ENCODE assay signal across 1 cellular context in genomic region chr4:2811830-2812599, GRCh38.
A peak's percentile ranks its signal among the peaks of the same experiment; 100 is the strongest.
TF ChIP-seq lines count a peak whose summit lies in the region.

No MANE protein-coding gene starts in this region.

TF ChIP-seq in GM12878, 131 proteins besides CTCF, POLR2A, EP300 and RAD21 (continued from another document and continues in another):
- TF ChIP-seq MAX (IDR thresholded peaks at IDR 0.05; ENCODE audit: low read depth, low read length) (0 out of 2 replicates have a peak, but pooled peaks have one; percentile 25), ASH2L (IDR thresholded peaks at IDR 0.05; ENCODE audit: borderline replicate concordance, low read depth) (no peak), FOXK2 (IDR thresholded peaks at IDR 0.05) (no peak), RELA (IDR thresholded peaks at IDR 0.05; ENCODE audit: borderline replicate concordance, partially characterized antibody) (no peak), SIN3A (IDR thresholded peaks at IDR 0.05; ENCODE audit: low read depth, low read length) (0 out of 2 replicates have a peak, but pooled peaks have one; percentile 34), ZNF207 (IDR thresholded peaks at IDR 0.05; ENCODE audit: borderline replicate concordance) (no peak), TARDBP (IDR thresholded peaks at IDR 0.05; ENCODE audit: borderline replicate concordance) (0 out of 2 replicates have a peak, but pooled peaks have one; percentile 19), ZNF217 (IDR thresholded peaks at IDR 0.05) (no peak), HCFC1 (IDR thresholded peaks at IDR 0.05; ENCODE audit: low read length) (no peak), JUNB (IDR thresholded peaks at IDR 0.05) (no peak), BACH1 (IDR thresholded peaks at IDR 0.05; ENCODE audit: borderline replicate concordance) (peak; percentile 66; the same call in 1 of the 2 replicates), TCF7 (IDR thresholded peaks at IDR 0.05; ENCODE audit: borderline replicate concordance) (no peak), HDAC2 (IDR thresholded peaks at IDR 0.05) (no peak), PAX5 (IDR thresholded peaks at IDR 0.05; ENCODE audit: borderline replicate concordance, low read depth, low read length) (peak; percentile 75; the same call in 1 of the 2 replicates), HDAC6 (IDR thresholded peaks at IDR 0.05; ENCODE audit: unreplicated experiment) (no peak), ETV6 (conservative IDR thresholded peaks at IDR 0.05 in 1 of 2, IDR thresholded peaks at IDR 0.05 in 1 of 2; ENCODE audit: borderline replicate concordance in 1 of 2, low read depth in 1 of 2) (peak in 1 of 2 experiments; percentile 95; a peak in 2 of 4 replicates), NRF1 (conservative IDR thresholded peaks at IDR 0.05; ENCODE audit: low read depth, low read length) (no peak), MEF2A (IDR thresholded peaks at IDR 0.05; ENCODE audit: insufficient read depth, low read depth, low read length) (no peak), E2F8 (IDR thresholded peaks at IDR 0.05; ENCODE audit: low read depth, partially characterized antibody) (no peak), BCL3 (IDR thresholded peaks at IDR 0.05; ENCODE audit: borderline replicate concordance, insufficient read depth, low read depth, low read length, poor library complexity, severe bottlenecking) (no peak), EGR1 (IDR thresholded peaks at IDR 0.05; ENCODE audit: borderline replicate concordance in 1 of 2, low read depth in 2 of 2, low read length in 2 of 2) (peak in 1 of 2 experiments; percentile 49; a peak in 1 of 3 replicates), RUNX3 (IDR thresholded peaks at IDR 0.05; ENCODE audit: low read length) (peak; percentile 58), CHD2 (IDR thresholded peaks at IDR 0.05; ENCODE audit: borderline replicate concordance, low read depth, low read length) (no peak), KDM1A (IDR thresholded peaks at IDR 0.05; ENCODE audit: borderline replicate concordance) (no peak), ZNF687 (IDR thresholded peaks at IDR 0.05) (no peak; the same call in 1 of the 2 replicates), YBX1 (IDR thresholded peaks at IDR 0.05) (no peak), KAT2A (conservative IDR thresholded peaks at IDR 0.05; ENCODE audit: control insufficient read depth, low read depth, low read length) (no peak), SIX5 (IDR thresholded peaks at IDR 0.05; ENCODE audit: low read depth, low read length, severe bottlenecking) (no peak), ESRRA (IDR thresholded peaks at IDR 0.05; ENCODE audit: low read length) (no peak), TAF1 (IDR thresholded peaks at IDR 0.05; ENCODE audit: borderline replicate concordance, low read depth, low read length) (0 out of 2 replicates have a peak, but pooled peaks have one; percentile 64), CREB1 (IDR thresholded peaks at IDR 0.05; ENCODE audit: low read depth) (0 out of 2 replicates have a peak, but pooled peaks have one; percentile 9), STAT1 (conservative IDR thresholded peaks at IDR 0.05) (no peak), POU2F2 (IDR thresholded peaks at IDR 0.05; ENCODE audit: borderline replicate concordance, low read depth, low read length) (no peak), NR2C2 (IDR thresholded peaks at IDR 0.05; ENCODE audit: borderline replicate concordance, control insufficient read depth, insufficient read length, low read depth) (no peak)
- TF ChIP-seq, protein P1, sequence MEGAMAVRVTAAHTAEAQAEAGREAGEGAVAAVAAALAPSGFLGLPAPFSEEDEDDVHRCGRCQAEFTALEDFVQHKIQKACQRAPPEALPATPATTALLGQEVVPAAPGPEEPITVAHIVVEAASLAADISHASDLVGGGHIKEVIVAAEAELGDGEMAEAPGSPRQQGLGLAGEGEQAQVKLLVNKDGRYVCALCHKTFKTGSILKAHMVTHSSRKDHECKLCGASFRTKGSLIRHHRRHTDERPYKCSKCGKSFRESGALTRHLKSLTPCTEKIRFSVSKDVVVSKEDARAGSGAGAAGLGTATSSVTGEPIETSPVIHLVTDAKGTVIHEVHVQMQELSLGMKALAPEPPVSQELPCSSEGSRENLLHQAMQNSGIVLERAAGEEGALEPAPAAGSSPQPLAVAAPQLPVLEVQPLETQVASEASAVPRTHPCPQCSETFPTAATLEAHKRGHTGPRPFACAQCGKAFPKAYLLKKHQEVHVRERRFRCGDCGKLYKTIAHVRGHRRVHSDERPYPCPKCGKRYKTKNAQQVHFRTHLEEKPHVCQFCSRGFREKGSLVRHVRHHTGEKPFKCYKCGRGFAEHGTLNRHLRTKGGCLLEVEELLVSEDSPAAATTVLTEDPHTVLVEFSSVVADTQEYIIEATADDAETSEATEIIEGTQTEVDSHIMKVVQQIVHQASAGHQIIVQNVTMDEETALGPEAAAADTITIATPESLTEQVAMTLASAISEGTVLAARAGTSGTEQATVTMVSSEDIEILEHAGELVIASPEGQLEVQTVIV (IDR thresholded peaks at IDR 0.05; ENCODE audit: borderline replicate concordance, partially characterized antibody): peak; percentile 42
- TF ChIP-seq, protein P2, sequence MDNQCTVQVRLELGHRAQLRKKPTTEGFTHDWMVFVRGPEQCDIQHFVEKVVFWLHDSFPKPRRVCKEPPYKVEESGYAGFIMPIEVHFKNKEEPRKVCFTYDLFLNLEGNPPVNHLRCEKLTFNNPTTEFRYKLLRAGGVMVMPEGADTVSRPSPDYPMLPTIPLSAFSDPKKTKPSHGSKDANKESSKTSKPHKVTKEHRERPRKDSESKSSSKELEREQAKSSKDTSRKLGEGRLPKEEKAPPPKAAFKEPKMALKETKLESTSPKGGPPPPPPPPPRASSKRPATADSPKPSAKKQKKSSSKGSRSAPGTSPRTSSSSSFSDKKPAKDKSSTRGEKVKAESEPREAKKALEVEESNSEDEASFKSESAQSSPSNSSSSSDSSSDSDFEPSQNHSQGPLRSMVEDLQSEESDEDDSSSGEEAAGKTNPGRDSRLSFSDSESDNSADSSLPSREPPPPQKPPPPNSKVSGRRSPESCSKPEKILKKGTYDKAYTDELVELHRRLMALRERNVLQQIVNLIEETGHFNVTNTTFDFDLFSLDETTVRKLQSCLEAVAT (IDR thresholded peaks at IDR 0.05): no peak
- TF ChIP-seq, protein P3, sequence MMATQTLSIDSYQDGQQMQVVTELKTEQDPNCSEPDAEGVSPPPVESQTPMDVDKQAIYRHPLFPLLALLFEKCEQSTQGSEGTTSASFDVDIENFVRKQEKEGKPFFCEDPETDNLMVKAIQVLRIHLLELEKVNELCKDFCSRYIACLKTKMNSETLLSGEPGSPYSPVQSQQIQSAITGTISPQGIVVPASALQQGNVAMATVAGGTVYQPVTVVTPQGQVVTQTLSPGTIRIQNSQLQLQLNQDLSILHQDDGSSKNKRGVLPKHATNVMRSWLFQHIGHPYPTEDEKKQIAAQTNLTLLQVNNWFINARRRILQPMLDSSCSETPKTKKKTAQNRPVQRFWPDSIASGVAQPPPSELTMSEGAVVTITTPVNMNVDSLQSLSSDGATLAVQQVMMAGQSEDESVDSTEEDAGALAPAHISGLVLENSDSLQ (IDR thresholded peaks at IDR 0.05): 0 out of 2 replicates have a peak, but pooled peaks have one; percentile 18
- TF ChIP-seq, protein P4, sequence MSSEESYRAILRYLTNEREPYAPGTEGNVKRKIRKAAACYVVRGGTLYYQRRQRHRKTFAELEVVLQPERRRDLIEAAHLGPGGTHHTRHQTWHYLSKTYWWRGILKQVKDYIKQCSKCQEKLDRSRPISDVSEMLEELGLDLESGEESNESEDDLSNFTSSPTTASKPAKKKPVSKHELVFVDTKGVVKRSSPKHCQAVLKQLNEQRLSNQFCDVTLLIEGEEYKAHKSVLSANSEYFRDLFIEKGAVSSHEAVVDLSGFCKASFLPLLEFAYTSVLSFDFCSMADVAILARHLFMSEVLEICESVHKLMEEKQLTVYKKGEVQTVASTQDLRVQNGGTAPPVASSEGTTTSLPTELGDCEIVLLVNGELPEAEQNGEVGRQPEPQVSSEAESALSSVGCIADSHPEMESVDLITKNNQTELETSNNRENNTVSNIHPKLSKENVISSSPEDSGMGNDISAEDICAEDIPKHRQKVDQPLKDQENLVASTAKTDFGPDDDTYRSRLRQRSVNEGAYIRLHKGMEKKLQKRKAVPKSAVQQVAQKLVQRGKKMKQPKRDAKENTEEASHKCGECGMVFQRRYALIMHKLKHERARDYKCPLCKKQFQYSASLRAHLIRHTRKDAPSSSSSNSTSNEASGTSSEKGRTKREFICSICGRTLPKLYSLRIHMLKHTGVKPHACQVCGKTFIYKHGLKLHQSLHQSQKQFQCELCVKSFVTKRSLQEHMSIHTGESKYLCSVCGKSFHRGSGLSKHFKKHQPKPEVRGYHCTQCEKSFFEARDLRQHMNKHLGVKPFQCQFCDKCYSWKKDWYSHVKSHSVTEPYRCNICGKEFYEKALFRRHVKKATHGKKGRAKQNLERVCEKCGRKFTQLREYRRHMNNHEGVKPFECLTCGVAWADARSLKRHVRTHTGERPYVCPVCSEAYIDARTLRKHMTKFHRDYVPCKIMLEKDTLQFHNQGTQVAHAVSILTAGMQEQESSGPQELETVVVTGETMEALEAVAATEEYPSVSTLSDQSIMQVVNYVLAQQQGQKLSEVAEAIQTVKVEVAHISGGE (CRISPR knock-in tag; IDR thresholded peaks at IDR 0.05): 0 out of 2 replicates have a peak, but pooled peaks have one; percentile 27
- TF ChIP-seq, protein P5, sequence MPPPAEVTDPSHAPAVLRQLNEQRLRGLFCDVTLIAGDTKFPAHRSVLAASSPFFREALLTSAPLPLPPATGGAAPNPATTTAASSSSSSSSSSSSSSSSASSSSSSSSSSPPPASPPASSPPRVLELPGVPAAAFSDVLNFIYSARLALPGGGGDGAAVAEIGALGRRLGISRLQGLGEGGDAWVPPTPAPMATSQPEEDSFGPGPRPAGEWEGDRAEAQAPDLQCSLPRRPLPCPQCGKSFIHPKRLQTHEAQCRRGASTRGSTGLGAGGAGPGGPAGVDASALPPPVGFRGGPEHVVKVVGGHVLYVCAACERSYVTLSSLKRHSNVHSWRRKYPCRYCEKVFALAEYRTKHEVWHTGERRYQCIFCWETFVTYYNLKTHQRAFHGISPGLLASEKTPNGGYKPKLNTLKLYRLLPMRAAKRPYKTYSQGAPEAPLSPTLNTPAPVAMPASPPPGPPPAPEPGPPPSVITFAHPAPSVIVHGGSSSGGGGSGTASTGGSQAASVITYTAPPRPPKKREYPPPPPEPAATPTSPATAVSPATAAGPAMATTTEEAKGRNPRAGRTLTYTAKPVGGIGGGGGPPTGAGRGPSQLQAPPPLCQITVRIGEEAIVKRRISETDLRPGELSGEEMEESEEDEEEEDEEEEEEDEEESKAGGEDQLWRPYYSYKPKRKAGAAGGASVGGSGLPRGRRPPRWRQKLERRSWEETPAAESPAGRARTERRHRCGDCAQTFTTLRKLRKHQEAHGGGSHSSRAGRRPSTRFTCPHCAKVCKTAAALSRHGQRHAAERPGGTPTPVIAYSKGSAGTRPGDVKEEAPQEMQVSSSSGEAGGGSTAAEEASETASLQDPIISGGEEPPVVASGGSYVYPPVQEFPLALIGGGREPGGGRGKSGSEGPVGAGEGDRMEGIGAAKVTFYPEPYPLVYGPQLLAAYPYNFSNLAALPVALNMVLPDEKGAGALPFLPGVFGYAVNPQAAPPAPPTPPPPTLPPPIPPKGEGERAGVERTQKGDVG (CRISPR knock-in tag; IDR thresholded peaks at IDR 0.05): no peak
